8 cellular contexts compared by ENCODE assay signal in the genomic region with DNA sequence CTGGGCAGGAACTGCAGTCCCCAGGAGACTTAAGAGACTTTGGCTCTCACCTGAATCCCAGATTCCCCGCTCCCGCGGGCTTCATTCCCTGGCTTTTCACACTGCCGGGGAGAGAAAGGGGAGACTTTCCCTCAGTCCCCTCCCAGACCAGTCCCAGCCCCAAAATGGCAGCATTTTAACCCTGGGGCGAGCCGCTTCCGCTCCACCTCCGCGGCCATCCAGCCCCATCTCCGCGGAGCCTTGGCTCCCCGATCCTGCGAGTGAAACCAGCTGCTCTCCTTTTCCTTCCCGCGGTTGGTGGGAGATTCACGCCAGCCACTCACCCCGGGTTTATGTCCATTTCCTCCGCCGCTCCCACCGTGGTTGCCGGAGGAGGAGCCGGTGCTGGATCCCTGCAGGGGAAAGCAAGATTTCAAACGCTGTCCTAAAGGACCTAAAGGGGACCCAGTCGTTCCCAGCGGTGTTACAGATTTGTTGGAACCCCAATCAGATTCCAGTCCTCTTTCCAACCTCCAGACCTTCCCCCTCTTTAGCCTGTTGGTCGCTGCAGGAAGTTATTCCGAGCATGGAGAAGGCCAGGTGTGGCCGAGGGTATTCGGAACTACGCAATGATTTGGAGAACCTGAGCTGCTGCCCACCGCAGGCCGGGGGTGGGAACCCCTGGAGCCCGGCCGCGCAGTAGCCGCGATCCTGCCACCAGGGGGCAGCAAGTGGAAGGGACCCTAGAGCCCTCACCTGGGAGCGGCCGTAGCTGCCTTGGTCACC. TPM values are rescaled to one million over a fixed set of nuclear protein-coding genes. Genes with fewer than 3 reads are reported as not detected.
A peak's percentile ranks its signal among the peaks of the same experiment; 100 is the strongest.
DNase-seq lines count a peak whose midpoint lies in the region; ATAC-seq lines count a peak whose summit lies in the region.

No MANE protein-coding gene starts in this region.

- H3K4me3 Mint-ChIP-seq in activated CD4-positive, alpha-beta memory T cell treated with anti-CD3 and anti-CD28 coated beads, Interleukin-2, amount 10 ng/mL, durations not matched to agents 7 days and 5 days, result no peak overlapping the region

- peaks cover 17% of the 10 kb centered on the region for H3K4me1 Mint-ChIP-seq in activated CD4-positive, alpha-beta memory T cell treated with anti-CD3 and anti-CD28 coated beads, Interleukin-2, amount 10 ng/mL, durations not matched to agents 7 days and 5 days

- DNase-seq in Ammon's horn (ENCODE audit: low spot score) (peak; percentile 52), NCI-H2227 (lab: John Stamatoyannopoulos, UW; ENCODE audit: unreplicated experiment) (peak; percentile 97), lung microvascular endothelial cell (ENCODE audit: low read depth in 2 of 2) (peak; percentile 33 to 63)
- DNase-seq in activated CD4-positive, alpha-beta memory T cell treated with anti-CD3 and anti-CD28 coated beads, Interleukin-2, amount 10 ng/mL, durations not matched to agents 7 days and 5 days, result peak; percentile 70
- DNase-seq in effector CD8-positive, alpha-beta T cell (lab: John Stamatoyannopoulos, UW), result peak; percentile 68
- DNase-seq in stimulated activated CD8-positive, alpha-beta memory T cell treated with anti-CD3 and anti-CD28 coated beads, Interleukin-12 subunit alpha, Interleukin-12 subunit beta, amount 100 ng/mL, for 24 hours (ENCODE audit: extremely low read depth), result peak; percentile 41

- POLR2A ChIA-PET in activated CD4-positive, alpha-beta memory T cell treated with anti-CD3 and anti-CD28 coated beads, Interleukin-2, amount 10 ng/mL, durations not matched to agents 7 days and 5 days (lab: Charles Lee), result interaction anchor here (1.1 kb wide), 1 partner anchor 15 kb away, joined by 3 read pairs; no protein-coding TSS in a partner anchor

- CTCF ChIA-PET in activated CD4-positive, alpha-beta memory T cell treated with anti-CD3 and anti-CD28 coated beads, Interleukin-2, amount 10 ng/mL, durations not matched to agents 7 days and 5 days (lab: Charles Lee), result interaction anchor here (0.6 to 2.4 kb wide), 23 partner anchors 9 to 515 kb away, joined by 3 to 12 read pairs (median 4); a partner anchor contains a TSS

- H3K9me3 Mint-ChIP-seq in activated CD4-positive, alpha-beta memory T cell treated with anti-CD3 and anti-CD28 coated beads, Interleukin-2, amount 10 ng/mL, durations not matched to agents 7 days and 5 days, result no peaks in the 10 kb centered on the region

- H3K36me3 Mint-ChIP-seq in activated CD4-positive, alpha-beta memory T cell treated with anti-CD3 and anti-CD28 coated beads, Interleukin-2, amount 10 ng/mL, durations not matched to agents 7 days and 5 days (ENCODE audit: low read depth), result no peaks in the 10 kb centered on the region

- no peak overlapping the region for H3K27ac Mint-ChIP-seq in activated CD4-positive, alpha-beta memory T cell treated with anti-CD3 and anti-CD28 coated beads, Interleukin-2, amount 10 ng/mL, durations not matched to agents 7 days and 5 days

- peaks cover 67% of the 10 kb centered on the region for H3K27me3 Mint-ChIP-seq in activated CD4-positive, alpha-beta memory T cell treated with anti-CD3 and anti-CD28 coated beads, Interleukin-2, amount 10 ng/mL, durations not matched to agents 7 days and 5 days

- ATAC-seq in GM21825 (IDR thresholded peaks at IDR 0.05; ENCODE audit: unreplicated experiment), result peak; percentile 46
- no peak for ATAC-seq in GM19328 (IDR thresholded peaks at IDR 0.05; ENCODE audit: unreplicated experiment)

RNA-seq across cellular contexts. Expression of a gene that starts 3.4 kb away (rescaled TPM):
- not detected for total RNA-seq in activated CD4-positive, alpha-beta memory T cell treated with anti-CD3 and anti-CD28 coated beads, Interleukin-2, amount 10 ng/mL, durations not matched to agents 7 days and 5 days
- not detected in 2 replicates for total RNA-seq in lung microvascular endothelial cell

RNA-seq across cellular contexts. Expression of a gene that starts 18.1 kb away (rescaled TPM):
- not detected for total RNA-seq in activated CD4-positive, alpha-beta memory T cell treated with anti-CD3 and anti-CD28 coated beads, Interleukin-2, amount 10 ng/mL, durations not matched to agents 7 days and 5 days
- total RNA-seq in lung microvascular endothelial cell, result not detected in 2 replicates

RNA-seq across cellular contexts. Expression of a gene that starts 19.8 kb away (rescaled TPM):
- total RNA-seq in activated CD4-positive, alpha-beta memory T cell treated with anti-CD3 and anti-CD28 coated beads, Interleukin-2, amount 10 ng/mL, durations not matched to agents 7 days and 5 days, result not detected
- total RNA-seq in lung microvascular endothelial cell, result not detected in 2 replicates

RNA-seq across cellular contexts. Expression of a gene that starts 23.2 kb away (rescaled TPM):
- not detected for total RNA-seq in activated CD4-positive, alpha-beta memory T cell treated with anti-CD3 and anti-CD28 coated beads, Interleukin-2, amount 10 ng/mL, durations not matched to agents 7 days and 5 days
- not detected in 2 replicates for total RNA-seq in lung microvascular endothelial cell

RNA-seq across cellular contexts. Expression of a gene that starts 35.4 kb away (rescaled TPM):
- 10 to 100 TPM; 39.6 to 47.4 TPM for total RNA-seq in activated CD4-positive, alpha-beta memory T cell treated with anti-CD3 and anti-CD28 coated beads, Interleukin-2, amount 10 ng/mL, durations not matched to agents 7 days and 5 days
- 51.4 and 75.2 TPM in 2 replicates for total RNA-seq in lung microvascular endothelial cell

Comparison
In these comparisons a context has a peak if more than half of its experiments do, and no peak if none do; other contexts are left out.
1. DNase-seq: peak in every context shown above with its lines; median percentile 97 in NCI-H2227; 70 in activated CD4-positive, alpha-beta memory T cell treated with anti-CD3 and anti-CD28 coated beads, Interleukin-2, amount 10 ng/mL, durations not matched to agents 7 days and 5 days; 68 in effector CD8-positive, alpha-beta T cell; 52 in Ammon's horn; 48 in lung microvascular endothelial cell; 41 in stimulated activated CD8-positive, alpha-beta memory T cell treated with anti-CD3 and anti-CD28 coated beads, Interleukin-12 subunit alpha, Interleukin-12 subunit beta, amount 100 ng/mL, for 24 hours.